In the genomic region with DNA sequence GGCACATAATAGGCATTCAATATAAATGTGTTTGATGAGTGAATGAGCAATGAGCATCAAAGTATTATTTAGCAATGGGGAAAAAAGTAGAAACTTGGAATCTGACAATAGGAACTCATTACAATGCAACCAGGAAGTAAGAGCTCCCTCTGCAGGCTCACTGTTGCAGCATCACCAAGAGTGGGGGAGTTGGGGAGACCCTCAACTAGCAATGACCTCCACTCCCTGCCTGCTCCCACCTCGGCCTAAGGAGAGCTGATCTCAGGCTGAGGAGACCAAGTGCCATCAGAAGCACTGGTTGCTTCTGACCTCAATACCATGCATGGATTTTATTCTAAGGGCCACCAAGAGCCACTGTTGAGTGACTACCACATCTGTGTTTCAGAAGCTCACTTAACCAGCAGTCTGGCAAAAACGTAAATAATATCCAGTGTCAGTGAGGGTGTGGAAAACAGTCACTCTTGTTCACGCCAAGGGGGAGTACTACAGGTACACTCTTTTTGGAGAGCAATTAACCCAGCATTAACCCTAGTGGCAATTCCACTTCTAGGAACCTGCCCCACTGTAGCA, we compare ENCODE assay signal across 1 cellular context.
TF ChIP-seq lines count a peak whose summit lies in the region.

No MANE protein-coding gene starts in this region.

TF ChIP-seq in WTC11, 78 proteins besides CTCF, POLR2A, EP300 and RAD21 (continued from another document):
- no peak for TF ChIP-seq TCF7 (CRISPR knock-in tag; IDR thresholded peaks at IDR 0.05; ENCODE audit: low read depth)
- TF ChIP-seq CBFB (CRISPR knock-in tag; IDR thresholded peaks at IDR 0.05; ENCODE audit: low read depth) = no peak
- TF ChIP-seq SP1 (CRISPR knock-in tag; conservative IDR thresholded peaks at IDR 0.05) = no peak
- no peak for TF ChIP-seq NFE2L1 (CRISPR knock-in tag; IDR thresholded peaks at IDR 0.05)
- TF ChIP-seq, protein P1, sequence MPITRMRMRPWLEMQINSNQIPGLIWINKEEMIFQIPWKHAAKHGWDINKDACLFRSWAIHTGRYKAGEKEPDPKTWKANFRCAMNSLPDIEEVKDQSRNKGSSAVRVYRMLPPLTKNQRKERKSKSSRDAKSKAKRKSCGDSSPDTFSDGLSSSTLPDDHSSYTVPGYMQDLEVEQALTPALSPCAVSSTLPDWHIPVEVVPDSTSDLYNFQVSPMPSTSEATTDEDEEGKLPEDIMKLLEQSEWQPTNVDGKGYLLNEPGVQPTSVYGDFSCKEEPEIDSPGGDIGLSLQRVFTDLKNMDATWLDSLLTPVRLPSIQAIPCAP (CRISPR knock-in tag; IDR thresholded peaks at IDR 0.05) = no peak
